In genomic region chr3:129473067-129473765, GRCh38 we compare ENCODE assay signal across 21 cellular contexts. TPM values are rescaled to one million over a fixed set of nuclear protein-coding genes. Genes with fewer than 3 reads are reported as not detected.
DNase-seq lines count a peak whose midpoint lies in the region; ATAC-seq, FAIRE-seq and TF ChIP-seq lines count a peak whose summit lies in the region.
"Had no signal": no experiment of that assay in that cellular context is flagged by ENCODE, and none has a peak within 500 bp of the region (broad histone marks: within the 10 kb centered on the region; RNA-seq: fewer than 3 reads in every experiment).

No MANE protein-coding gene starts in this region.

- no peak for TF ChIP-seq RAD21 in HepG2 (CRISPR knock-in tag; IDR thresholded peaks at IDR 0.05)

- POLR2A ChIA-PET in HepG2 (lab: Yijun Ruan, JAX), result no interaction called here

- H2AFZ ChIP-seq in HepG2 (ENCODE audit: low read length), result no peak overlapping the region
- peak overlapping the region; percentile 39 for H2AFZ ChIP-seq in osteoblast (ENCODE audit: low read length)

- H4K20me1 ChIP-seq in HepG2 (ENCODE audit: insufficient read depth, low read length) (no peaks in the 10 kb centered on the region), osteoblast (ENCODE audit: insufficient read depth, low read length) (no peaks in the 10 kb centered on the region)
- H4K20me1 ChIP-seq: BLaER1 had no signal

- DNase-seq in SJSA1 (ENCODE audit: low read depth in 1 of 2, low spot score in 2 of 2) (no peak), HepG2 (ENCODE audit: low spot score) (peak; percentile 48), osteoblast (ENCODE audit: insufficient read length, low spot score, missing footprints) (no peak), NOMO-1 (lab: John Stamatoyannopoulos, UW; ENCODE audit: unreplicated experiment in 2 of 2) (no peak)
- DNase-seq in effector CD8-positive, alpha-beta T cell (lab: John Stamatoyannopoulos, UW), result no peak
- DNase-seq: 8988T; Calu3; CD4-positive, alpha-beta memory T cell; DMS 273 treated with DMSO at 0.1 percent for 48 hours; DMS53; DND-41; EL; H9 had no signal

- FAIRE-seq in HepG2 (lab: Jason Lieb, UNC), result peak; percentile 80
- FAIRE-seq: GM12891, GM19239, H1 had no signal

- TF ChIP-seq EP300 in HepG2 (IDR thresholded peaks at IDR 0.05; ENCODE audit: low read depth in 2 of 2, low read length in 2 of 2) (no peak), HepG2 (CRISPR knock-in tag; IDR thresholded peaks at IDR 0.05; ENCODE audit: borderline replicate concordance) (no peak)

- TF ChIP-seq CTCF in HepG2 (CRISPR knock-in tag; IDR thresholded peaks at IDR 0.05), result no peak
- TF ChIP-seq CTCF in osteoblast (IDR thresholded peaks at IDR 0.05; ENCODE audit: extremely low read depth, low read depth, low read length), result no peak

- no peak overlapping the region for H3K4me2 ChIP-seq in HepG2 (ENCODE audit: low read depth, low read length)
- no peak overlapping the region for H3K4me2 ChIP-seq in osteoblast (ENCODE audit: insufficient read depth, low read length)
- H3K4me2 ChIP-seq: BLaER1 had no signal

- in situ Hi-C loops in HepG2 (cut with HindIII; ENCODE audit: extremely low pct_ligation_motif_present, low pct_unique_long_range_greater_than_20kb), result no loop called here

- no TSS peak for BruUV-seq in HepG2 (replicated peaks; lab: Mats Ljungman, UMichigan)

- 46% methylated on average over 4 of the region's 4 CpGs for WGBS in HepG2 (ENCODE audit: low lambda C conversion rate)

- H3K9ac ChIP-seq in HepG2 (ENCODE audit: insufficient read depth, low read depth, low read length), result no peak overlapping the region
- H3K9ac ChIP-seq: BLaER1 had no signal

- ATAC-seq in HepG2, result peak; percentile 62

- no peaks in the 10 kb centered on the region for H3K27me3 ChIP-seq in SJSA1 (replicated peaks)
- H3K27me3 ChIP-seq in HepG2 (ENCODE audit: control insufficient read depth in 1 of 2, insufficient read depth in 2 of 2, low read length in 2 of 2), result no peaks in the 10 kb centered on the region
- no peaks in the 10 kb centered on the region for H3K27me3 ChIP-seq in osteoblast (ENCODE audit: insufficient read depth, low read length)
- H3K27me3 ChIP-seq: BLaER1 had no signal

- H3K4me1 ChIP-seq in SJSA1 (replicated peaks) (peaks cover 18% of the 10 kb centered on the region), HepG2 (ENCODE audit: insufficient read depth, low read length) (peaks cover 23% of the 10 kb centered on the region), osteoblast (ENCODE audit: insufficient read depth, low read length) (peaks cover 7% of the 10 kb centered on the region)

- H3K9me3 ChIP-seq in SJSA1 (replicated peaks) (no peaks in the 10 kb centered on the region), HepG2 (ENCODE audit: low read length) (no peaks in the 10 kb centered on the region), osteoblast (ENCODE audit: low read depth, low read length) (no peaks in the 10 kb centered on the region)
- H3K9me3 ChIP-seq: BLaER1 had no signal

- H3K36me3 ChIP-seq in SJSA1 (peaks cover 13% of the 10 kb centered on the region), HepG2 (replicated peaks in 1 of 2; ENCODE audit: control insufficient read depth in 1 of 2, insufficient read depth in 2 of 2, low read length in 2 of 2) (peaks cover 9 to 15% of the 10 kb centered on the region in 2 experiments), osteoblast (ENCODE audit: insufficient read depth, low read length) (peaks cover 42% of the 10 kb centered on the region)

- TF ChIP-seq POLR2A in HepG2 (IDR thresholded peaks at IDR 0.05; ENCODE audit: insufficient read depth in 1 of 2, low read depth in 2 of 2, low read length in 2 of 2), result no peak

- intact Hi-C loops in HepG2 (cut with micrococcal nuclease; ENCODE audit: unreplicated experiment), result no loop called here

- H3K4me3 ChIP-seq in SJSA1, result no peak overlapping the region
- no peak overlapping the region for H3K4me3 ChIP-seq in HepG2 (replicated peaks in 1 of 3; ENCODE audit: insufficient read depth in 1 of 3, low read depth in 2 of 3, low read length in 3 of 3)
- no peak overlapping the region for H3K4me3 ChIP-seq in osteoblast (ENCODE audit: insufficient read depth, low read length)
- H3K4me3 ChIP-seq: BLaER1 had no signal

- no peaks in the 10 kb centered on the region for H3K79me2 ChIP-seq in HepG2 (ENCODE audit: insufficient read depth, low read length)
- no peaks in the 10 kb centered on the region for H3K79me2 ChIP-seq in osteoblast (ENCODE audit: insufficient read depth, low read length)

- CTCF ChIA-PET in HepG2 (lab: Yijun Ruan, JAX; ENCODE audit: low intra/inter-chr PET ratio, low total read pairs), result no interaction called here

- peak overlapping the region; percentile 15; the same call in 1 of the 2 replicates for H3K27ac ChIP-seq in SJSA1
- H3K27ac ChIP-seq in HepG2 (ENCODE audit: extremely low read length, insufficient read depth, low read length), result no peak overlapping the region
- H3K27ac ChIP-seq in osteoblast (ENCODE audit: low read depth, low read length), result peak overlapping the region; percentile 54
- H3K27ac ChIP-seq: BLaER1 had no signal

RNA-seq across cellular contexts. Expression of gene IFT122, which starts 33.2 kb away (rescaled TPM):
- total RNA-seq in SJSA1 (2014; rRNA removed; shearing (Covaris generic)), result 13.3 and 14.4 TPM in 2 replicates
- total RNA-seq in HepG2 (2016; rRNA removed; fragmentation: Illumina TruSeq; extraction: Trizol) (10.3 and 10.8 TPM in 2 replicates), osteoblast (30.4 and 30.6 TPM in 2 replicates)
- 1.7 and 3.1 TPM in 2 replicates for total RNA-seq in HepG2 (2016; cell fraction: cytosol; rRNA removed; fragmentation: Illumina TruSeq; extraction: Trizol; ENCODE audit: low read depth)
- 9.7 and 10.0 TPM in 2 replicates for total RNA-seq in HepG2 (2016; cell fraction: insoluble cytoplasmic fraction; rRNA removed; fragmentation: Illumina TruSeq; extraction: Trizol)
- 3.2 and 3.8 TPM in 2 replicates for total RNA-seq in HepG2 (2016; cell fraction: membrane; rRNA removed; fragmentation: Illumina TruSeq; extraction: Trizol)
- total RNA-seq in HepG2 (2016; cell fraction: nucleus; rRNA removed; fragmentation: Illumina TruSeq; extraction: Trizol), result 13.1 and 17.6 TPM in 2 replicates
- 9.1 and 10.1 TPM in 2 replicates for polyA plus RNA-seq in HepG2 (2011; rRNA removed)
- 6.0 and 7.1 TPM in 2 replicates for polyA plus RNA-seq in HepG2 (2011; cell fraction: cytosol; rRNA removed)
- 39.5 and 68.7 TPM in 2 replicates for polyA plus RNA-seq in HepG2 (2011; cell fraction: nucleus; rRNA removed)
- 8.5 and 8.9 TPM in 2 replicates for polyA plus RNA-seq in HepG2 (2012)
- 1.0 and 2.0 TPM in 2 replicates for polyA plus RNA-seq in HepG2 (2016; cell fraction: cytosol; fragmentation: Illumina TruSeq; extraction: Trizol; ENCODE audit: low read depth)
- 6.8 and 7.9 TPM in 2 replicates for polyA plus RNA-seq in HepG2 (2016; cell fraction: insoluble cytoplasmic fraction; fragmentation: Illumina TruSeq; extraction: Trizol; ENCODE audit: low read depth)
- 1.5 and 2.2 TPM in 2 replicates for polyA plus RNA-seq in HepG2 (2016; cell fraction: membrane; fragmentation: Illumina TruSeq; extraction: Trizol; ENCODE audit: low read depth)
- polyA plus RNA-seq in HepG2 (2016; cell fraction: nucleus; fragmentation: Illumina TruSeq; extraction: Trizol; ENCODE audit: insufficient read depth, low read depth), result 31.1 and 32.0 TPM in 2 replicates
- 44.2 and 53.6 TPM in 2 replicates for polyA minus RNA-seq in HepG2 (2011; rRNA and poly(A)+ RNA removed; ENCODE audit: low replicate concordance)
- polyA minus RNA-seq in HepG2 (2011; cell fraction: cytosol; rRNA and poly(A)+ RNA removed), result 4.7 and 7.2 TPM in 2 replicates
- polyA minus RNA-seq in HepG2 (2011; cell fraction: nucleus; rRNA and poly(A)+ RNA removed), result 22.0 and 30.6 TPM in 2 replicates

RNA-seq across cellular contexts. Expression of gene MBD4, which starts 33.5 kb away (rescaled TPM):
- total RNA-seq in SJSA1 (2014; rRNA removed; shearing (Covaris generic)), result 15.2 and 23.6 TPM in 2 replicates
- total RNA-seq in HepG2 (2016; rRNA removed; fragmentation: Illumina TruSeq; extraction: Trizol), result 25.3 and 26.9 TPM in 2 replicates
- 5.2 and 7.0 TPM in 2 replicates for total RNA-seq in HepG2 (2016; cell fraction: cytosol; rRNA removed; fragmentation: Illumina TruSeq; extraction: Trizol; ENCODE audit: low read depth)
- 25.0 and 27.0 TPM in 2 replicates for total RNA-seq in HepG2 (2016; cell fraction: insoluble cytoplasmic fraction; rRNA removed; fragmentation: Illumina TruSeq; extraction: Trizol)
- total RNA-seq in HepG2 (2016; cell fraction: membrane; rRNA removed; fragmentation: Illumina TruSeq; extraction: Trizol), result 11.5 and 12.6 TPM in 2 replicates
- 30.2 and 35.1 TPM in 2 replicates for total RNA-seq in HepG2 (2016; cell fraction: nucleus; rRNA removed; fragmentation: Illumina TruSeq; extraction: Trizol)
- 13.7 and 14.9 TPM in 2 replicates for polyA plus RNA-seq in HepG2 (2011; rRNA removed)
- polyA plus RNA-seq in HepG2 (2011; cell fraction: cytosol; rRNA removed), result 4.8 and 4.9 TPM in 2 replicates
- polyA plus RNA-seq in HepG2 (2011; cell fraction: nucleus; rRNA removed), result 22.5 and 26.7 TPM in 2 replicates
- 10.8 and 12.2 TPM in 2 replicates for polyA plus RNA-seq in HepG2 (2012)
- 1.9 and 2.1 TPM in 2 replicates for polyA plus RNA-seq in HepG2 (2016; cell fraction: cytosol; fragmentation: Illumina TruSeq; extraction: Trizol; ENCODE audit: low read depth)
- 21.7 and 24.1 TPM in 2 replicates for polyA plus RNA-seq in HepG2 (2016; cell fraction: insoluble cytoplasmic fraction; fragmentation: Illumina TruSeq; extraction: Trizol; ENCODE audit: low read depth)
- polyA plus RNA-seq in HepG2 (2016; cell fraction: membrane; fragmentation: Illumina TruSeq; extraction: Trizol; ENCODE audit: low read depth), result 4.6 and 5.5 TPM in 2 replicates
- 43.7 and 51.7 TPM in 2 replicates for polyA plus RNA-seq in HepG2 (2016; cell fraction: nucleus; fragmentation: Illumina TruSeq; extraction: Trizol; ENCODE audit: insufficient read depth, low read depth)
- polyA minus RNA-seq in HepG2 (2011; rRNA and poly(A)+ RNA removed; ENCODE audit: low replicate concordance), result 6.9 and 16.7 TPM in 2 replicates
- 4.8 and 6.9 TPM in 2 replicates for polyA minus RNA-seq in HepG2 (2011; cell fraction: cytosol; rRNA and poly(A)+ RNA removed)
- polyA minus RNA-seq in HepG2 (2011; cell fraction: nucleus; rRNA and poly(A)+ RNA removed), result 32.4 and 39.8 TPM in 2 replicates
- 37.1 and 41.3 TPM in 2 replicates for total RNA-seq in osteoblast

RNA-seq across cellular contexts. Expression of gene EFCAB12, which starts 44.8 kb away (rescaled TPM):
- total RNA-seq in SJSA1 (2014; rRNA removed; shearing (Covaris generic)), result 0.03 TPM in 1 of 2 replicates, not detected in the other
- 0.11 and 0.31 TPM in 2 replicates for total RNA-seq in HepG2 (2016; rRNA removed; fragmentation: Illumina TruSeq; extraction: Trizol)
- 0.18 TPM in 1 of 2 replicates, not detected in the other for total RNA-seq in HepG2 (2016; cell fraction: cytosol; rRNA removed; fragmentation: Illumina TruSeq; extraction: Trizol; ENCODE audit: low read depth)
- total RNA-seq in HepG2 (2016; cell fraction: insoluble cytoplasmic fraction; rRNA removed; fragmentation: Illumina TruSeq; extraction: Trizol), result 0.07 and 0.26 TPM in 2 replicates
- total RNA-seq in HepG2 (2016; cell fraction: membrane; rRNA removed; fragmentation: Illumina TruSeq; extraction: Trizol), result 0.14 and 0.15 TPM in 2 replicates
- total RNA-seq in HepG2 (2016; cell fraction: nucleus; rRNA removed; fragmentation: Illumina TruSeq; extraction: Trizol), result 0.34 and 0.50 TPM in 2 replicates
- 2.4 and 2.9 TPM in 2 replicates for polyA plus RNA-seq in HepG2 (2011; rRNA removed)
- 1.3 and 1.4 TPM in 2 replicates for polyA plus RNA-seq in HepG2 (2011; cell fraction: cytosol; rRNA removed)
- polyA plus RNA-seq in HepG2 (2011; cell fraction: nucleus; rRNA removed), result 9.6 and 10.2 TPM in 2 replicates
- polyA plus RNA-seq in HepG2 (2012), result 2.4 and 3.5 TPM in 2 replicates
- polyA plus RNA-seq in HepG2 (2016; cell fraction: cytosol; fragmentation: Illumina TruSeq; extraction: Trizol; ENCODE audit: low read depth), result 0.06 and 0.17 TPM in 2 replicates
- polyA plus RNA-seq in HepG2 (2016; cell fraction: insoluble cytoplasmic fraction; fragmentation: Illumina TruSeq; extraction: Trizol; ENCODE audit: low read depth), result 0.33 and 0.35 TPM in 2 replicates
- polyA plus RNA-seq in HepG2 (2016; cell fraction: membrane; fragmentation: Illumina TruSeq; extraction: Trizol; ENCODE audit: low read depth), result 0.15 and 0.24 TPM in 2 replicates
- 0.92 and 1.5 TPM in 2 replicates for polyA plus RNA-seq in HepG2 (2016; cell fraction: nucleus; fragmentation: Illumina TruSeq; extraction: Trizol; ENCODE audit: insufficient read depth, low read depth)
- polyA minus RNA-seq in HepG2 (2011; rRNA and poly(A)+ RNA removed; ENCODE audit: low replicate concordance), result 1.9 and 2.0 TPM in 2 replicates
- polyA minus RNA-seq in HepG2 (2011; cell fraction: cytosol; rRNA and poly(A)+ RNA removed), result 0.70 and 0.89 TPM in 2 replicates
- 3.9 and 4.8 TPM in 2 replicates for polyA minus RNA-seq in HepG2 (2011; cell fraction: nucleus; rRNA and poly(A)+ RNA removed)
- under 0.01 TPM in 2 replicates for total RNA-seq in osteoblast
- total RNA-seq: G401 had no signal
- polyA plus RNA-seq: CD14-positive monocyte had no signal

RNA-seq across cellular contexts. Expression of gene RHO, which starts 55.2 kb away (rescaled TPM):
- not detected in 2 replicates for total RNA-seq in SJSA1 (2014; rRNA removed; shearing (Covaris generic))
- total RNA-seq in HepG2 (2016; rRNA removed; fragmentation: Illumina TruSeq; extraction: Trizol) (not detected in 2 replicates), osteoblast (not detected in 2 replicates)
- not detected in 2 replicates for total RNA-seq in HepG2 (2016; cell fraction: cytosol; rRNA removed; fragmentation: Illumina TruSeq; extraction: Trizol; ENCODE audit: low read depth)
- total RNA-seq in HepG2 (2016; cell fraction: insoluble cytoplasmic fraction; rRNA removed; fragmentation: Illumina TruSeq; extraction: Trizol), result not detected in 2 replicates
- total RNA-seq in HepG2 (2016; cell fraction: membrane; rRNA removed; fragmentation: Illumina TruSeq; extraction: Trizol), result not detected in 2 replicates
- not detected in 2 replicates for total RNA-seq in HepG2 (2016; cell fraction: nucleus; rRNA removed; fragmentation: Illumina TruSeq; extraction: Trizol)
- not detected in 2 replicates for polyA plus RNA-seq in HepG2 (2011; rRNA removed)
- polyA plus RNA-seq in HepG2 (2011; cell fraction: cytosol; rRNA removed), result not detected in 2 replicates
- polyA plus RNA-seq in HepG2 (2011; cell fraction: nucleus; rRNA removed), result 0.05 TPM in 1 of 2 replicates, not detected in the other
- not detected in 2 replicates for polyA plus RNA-seq in HepG2 (2012)
- not detected in 2 replicates for polyA plus RNA-seq in HepG2 (2016; cell fraction: cytosol; fragmentation: Illumina TruSeq; extraction: Trizol; ENCODE audit: low read depth)
- not detected in 2 replicates for polyA plus RNA-seq in HepG2 (2016; cell fraction: insoluble cytoplasmic fraction; fragmentation: Illumina TruSeq; extraction: Trizol; ENCODE audit: low read depth)
- not detected in 2 replicates for polyA plus RNA-seq in HepG2 (2016; cell fraction: membrane; fragmentation: Illumina TruSeq; extraction: Trizol; ENCODE audit: low read depth)
- polyA plus RNA-seq in HepG2 (2016; cell fraction: nucleus; fragmentation: Illumina TruSeq; extraction: Trizol; ENCODE audit: insufficient read depth, low read depth), result not detected in 2 replicates
- polyA minus RNA-seq in HepG2 (2011; rRNA and poly(A)+ RNA removed; ENCODE audit: low replicate concordance), result not detected in 2 replicates
- polyA minus RNA-seq in HepG2 (2011; cell fraction: cytosol; rRNA and poly(A)+ RNA removed), result not detected in 2 replicates
- polyA minus RNA-seq in HepG2 (2011; cell fraction: nucleus; rRNA and poly(A)+ RNA removed), result not detected in 2 replicates
- total RNA-seq: A673; Calu3; CD4-positive, alpha-beta memory T cell; G401; H1; H9 had no signal
- polyA plus RNA-seq: AG04450; CD14-positive monocyte; CD4-positive, alpha-beta memory T cell; H1 had no signal
